30 cellular contexts compared by ENCODE assay signal in the genomic region with DNA sequence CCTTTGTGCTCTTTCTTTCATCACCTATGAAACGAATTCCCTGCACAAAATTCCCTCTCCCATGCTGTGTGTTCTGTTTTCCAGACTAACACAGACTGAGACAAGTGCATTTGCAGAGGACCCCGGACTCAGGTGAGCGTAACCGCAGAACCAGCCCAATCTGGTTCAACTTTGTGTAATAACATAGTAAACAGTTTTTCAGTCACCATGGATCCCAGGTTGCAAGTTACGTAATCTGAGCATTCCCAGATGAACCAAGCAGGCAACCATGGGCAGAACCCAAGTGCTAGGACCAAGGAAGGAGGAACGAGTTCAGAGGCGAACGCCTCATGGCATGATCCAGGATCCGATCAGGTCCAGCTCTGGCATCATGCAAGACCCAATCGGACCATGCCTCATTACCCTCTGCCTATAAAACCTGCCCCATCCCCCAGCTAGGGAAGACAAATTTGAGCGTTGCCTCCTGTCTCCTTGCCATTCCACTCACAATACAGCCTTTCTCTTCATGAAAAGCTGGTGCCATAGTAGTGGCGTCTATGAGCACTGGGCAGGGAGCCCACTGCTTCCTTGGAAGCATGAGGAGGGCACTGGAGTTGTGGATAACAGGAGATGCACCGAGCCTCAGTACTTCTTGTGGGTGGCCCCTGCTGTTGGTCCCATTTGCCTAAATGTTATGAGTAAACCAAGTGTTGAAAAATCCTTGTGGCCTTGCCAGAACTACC.
DNase-seq lines count a peak whose midpoint lies in the region; ATAC-seq and TF ChIP-seq lines count a peak whose summit lies in the region.
"Had no signal": no experiment of that assay in that cellular context is flagged by ENCODE, and none has a peak within 500 bp of the region (broad histone marks: within the 10 kb centered on the region; RNA-seq: fewer than 3 reads in every experiment).

No MANE protein-coding gene starts in this region.

- no peak for TF ChIP-seq RAD21 in liver (IDR thresholded peaks at IDR 0.05)

- no peak overlapping the region for H3K27ac Mint-ChIP-seq in activated naive CD4-positive, alpha-beta T cell treated with anti-CD3 and anti-CD28 coated beads, Interleukin-2, amount 50 U/mL, for 72 hours
- H3K27ac Mint-ChIP-seq: activated naive CD4-positive, alpha-beta T cell treated with anti-CD3 and anti-CD28 coated beads, Interleukin-2, amount 10 ng/mL, durations not matched to agents 7 days and 5 days; activated T-helper 17 cell treated with anti-CD3 and anti-CD28 coated beads, Interleukin-2, amount 50 U/mL, for 72 hours; memory B cell; stimulated activated naive CD8-positive, alpha-beta T cell treated with anti-CD3 and anti-CD28 coated beads, Interleukin-15, amount 100 ng/mL, for 72 hours; T-helper 17 cell had no signal

- H3K36me3 Mint-ChIP-seq in activated naive CD4-positive, alpha-beta T cell treated with anti-CD3 and anti-CD28 coated beads, Interleukin-2, amount 50 U/mL, for 72 hours = peaks cover 0 to 10% of the 10 kb centered on the region in 2 donors

- H3K27me3 ChIP-seq in liver (ENCODE audit: control insufficient read depth in 4 of 4, insufficient read depth in 4 of 4, low read length in 3 of 4) = no peaks in the 10 kb centered on the region
- H3K27me3 ChIP-seq: body of pancreas, Peyer's patch, right atrium auricular region, spleen, tibial artery had no signal

- 69% methylated on average over 13 of the region's 13 CpGs for WGBS in liver

- H3K36me3 ChIP-seq in liver (ENCODE audit: control insufficient read depth in 4 of 4, insufficient read depth in 3 of 4, low read depth in 1 of 4, low read length in 3 of 4) = no peaks in the 10 kb centered on the region
- H3K36me3 ChIP-seq: Peyer's patch, right atrium auricular region, tibial artery had no signal

- H3K9ac ChIP-seq in liver (ENCODE audit: low read depth in 1 of 2, low read length in 2 of 2) = no peak overlapping the region

- no peaks in the 10 kb centered on the region for H3K9me3 ChIP-seq in liver (ENCODE audit: control insufficient read depth in 4 of 4, low read length in 3 of 4)
- H3K9me3 ChIP-seq: body of pancreas, Peyer's patch, right atrium auricular region, tibial artery had no signal

- H3K27ac ChIP-seq in liver (ENCODE audit: low read depth in 1 of 2, low read length in 2 of 2) = peak overlapping the region; percentile 78 to 88
- H3K27ac ChIP-seq in temporal lobe (ENCODE audit: low read depth, low read length) = peak overlapping the region; percentile 17
- H3K27ac ChIP-seq: body of pancreas, Peyer's patch, right atrium auricular region, spleen, tibial artery had no signal

- no peak for ATAC-seq in GM21737 (IDR thresholded peaks at IDR 0.05; ENCODE audit: unreplicated experiment)
- no peak for ATAC-seq in HG03521 (IDR thresholded peaks at IDR 0.05; ENCODE audit: unreplicated experiment)
- no peak for ATAC-seq in activated naive CD4-positive, alpha-beta T cell treated with anti-CD3 and anti-CD28 coated beads, Interleukin-2, amount 50 U/mL, for 72 hours
- ATAC-seq: activated T-helper 17 cell treated with anti-CD3 and anti-CD28 coated beads, Interleukin-2, amount 50 U/mL, for 72 hours; body of pancreas; esophagus mucosa; stimulated activated naive CD8-positive, alpha-beta T cell treated with anti-CD3 and anti-CD28 coated beads, Interleukin-15, amount 100 ng/mL, for 72 hours; T-helper 17 cell had no signal

- DNase-seq in COLO668 (lab: John Stamatoyannopoulos, UW; ENCODE audit: unreplicated experiment) = peak; percentile 33
- DNase-seq in NCI-H2171 treated with DMSO at 0.1 percent for 48 hours (lab: John Stamatoyannopoulos, UW) = peak; percentile 63
- DNase-seq in activated naive CD4-positive, alpha-beta T cell treated with anti-CD3 and anti-CD28 coated beads, Interleukin-2, amount 50 U/mL, for 72 hours (ENCODE audit: low spot score in 2 of 2) = no peak
- DNase-seq: activated CD4-positive, alpha-beta T cell treated with anti-CD3 and anti-CD28 coated beads, Interleukin-2, amount 50 U/mL, for 4 hours; activated CD8-positive, alpha-beta memory T cell treated with anti-CD3 and anti-CD28 coated beads, Interleukin-2, amount 50 U/mL, for 4 hours; activated naive CD4-positive, alpha-beta T cell treated with anti-CD3 and anti-CD28 coated beads, Interleukin-2, amount 10 ng/mL, durations not matched to agents 7 days and 5 days; body of pancreas; CD4-positive, CD25-positive, alpha-beta regulatory T cell; dermis blood vessel endothelial cell; DND-41; GF-D8; kidney; NCI-H1105 treated with DMSO at 0.1 percent for 48 hours; NCI-H187 treated with DMSO at 0.1 percent for 48 hours; NCI-H774; Peyer's patch; SHP77; spleen; stimulated activated CD8-positive, alpha-beta memory T cell treated with anti-CD3 and anti-CD28 coated beads, Interleukin-4, amount 100 ng/mL, for 48 hours; stimulated activated naive CD8-positive, alpha-beta T cell treated with anti-CD3 and anti-CD28 coated beads, Interleukin-15, amount 100 ng/mL, for 72 hours; T-helper 17 cell; tibial artery had no signal

- no peaks in the 10 kb centered on the region for H3K9me3 Mint-ChIP-seq in activated naive CD4-positive, alpha-beta T cell treated with anti-CD3 and anti-CD28 coated beads, Interleukin-2, amount 50 U/mL, for 72 hours
- H3K9me3 Mint-ChIP-seq: activated T-helper 17 cell treated with anti-CD3 and anti-CD28 coated beads, Interleukin-2, amount 50 U/mL, for 72 hours; memory B cell had no signal

- H3K4me3 ChIP-seq in liver (ENCODE audit: low read depth in 1 of 3, low read length in 3 of 3) = peak overlapping the region in 2 of 3 donors; percentile 23 to 30
- H3K4me3 ChIP-seq: body of pancreas, Peyer's patch, right atrium auricular region, spleen, tibial artery had no signal

- peaks cover 0 to 11% (median 4%) of the 10 kb centered on the region in 4 donors for H3K4me1 ChIP-seq in liver (ENCODE audit: control insufficient read depth in 4 of 4, insufficient read depth in 4 of 4, low read length in 3 of 4)
- H3K4me1 ChIP-seq: body of pancreas, Peyer's patch, right atrium auricular region, tibial artery had no signal

- no peak for TF ChIP-seq CTCF in liver (IDR thresholded peaks at IDR 0.05; ENCODE audit: low read depth, low read length, missing input control)

TF ChIP-seq in liver, 16 proteins besides CTCF, POLR2A, EP300 and RAD21:
- TF ChIP-seq, protein P1, sequence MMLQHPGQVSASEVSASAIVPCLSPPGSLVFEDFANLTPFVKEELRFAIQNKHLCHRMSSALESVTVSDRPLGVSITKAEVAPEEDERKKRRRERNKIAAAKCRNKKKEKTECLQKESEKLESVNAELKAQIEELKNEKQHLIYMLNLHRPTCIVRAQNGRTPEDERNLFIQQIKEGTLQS (IDR thresholded peaks at IDR 0.05) = no peak
- no peak for TF ChIP-seq JUND (IDR thresholded peaks at IDR 0.05)
- TF ChIP-seq GABPA (IDR thresholded peaks at IDR 0.05 in 1 of 2, conservative IDR thresholded peaks at IDR 0.05 in 1 of 2) = no peak
- TF ChIP-seq NR2F2 (IDR thresholded peaks at IDR 0.05) = no peak
- no peak for TF ChIP-seq FOXA1 (IDR thresholded peaks at IDR 0.05)
- TF ChIP-seq RXRA (IDR thresholded peaks at IDR 0.05) = peak in 1 of 2 donors; percentile 40
- peak in 1 of 2 donors; percentile 65 for TF ChIP-seq HNF4A (conservative IDR thresholded peaks at IDR 0.05)
- TF ChIP-seq, protein P2, sequence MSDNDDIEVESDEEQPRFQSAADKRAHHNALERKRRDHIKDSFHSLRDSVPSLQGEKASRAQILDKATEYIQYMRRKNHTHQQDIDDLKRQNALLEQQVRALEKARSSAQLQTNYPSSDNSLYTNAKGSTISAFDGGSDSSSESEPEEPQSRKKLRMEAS (IDR thresholded peaks at IDR 0.05) = no peak

Comparison
In these comparisons a context has a peak if more than half of its experiments do, and no peak if none do; other contexts are left out.
1. DNase-seq: peak in COLO668 (single experiment) and NCI-H2171 treated with DMSO at 0.1 percent for 48 hours (single experiment); none in activated naive CD4-positive, alpha-beta T cell treated with anti-CD3 and anti-CD28 coated beads, Interleukin-2, amount 50 U/mL, for 72 hours (0 of 2).